ENCODE assay signal across 8 cellular contexts in genomic region chr2:120346667-120347358, GRCh38. TPM values are rescaled to one million over a fixed set of nuclear protein-coding genes. Genes with fewer than 3 reads are reported as not detected.
DNase-seq lines count a peak whose midpoint lies in the region; ATAC-seq and TF ChIP-seq lines count a peak whose summit lies in the region.

No MANE protein-coding gene starts in this region.

- H3K4me1 ChIP-seq in stomach smooth muscle (ENCODE audit: control insufficient read depth, insufficient read depth, low read length) = peaks cover 36% of the 10 kb centered on the region

- CTCF ChIA-PET in Calu3 (lab: Charles Lee) = interaction anchor here (0.5 to 1.0 kb wide), 3 partner anchors 206 to 668 kb away, joined by 4 to 10 read pairs (median 6); partner anchors contain the start of gene TMEM177

- H3K27ac ChIP-seq in brain microvascular endothelial cell (no peak overlapping the region), stomach smooth muscle (ENCODE audit: low read length) (no peak overlapping the region)

- peaks cover 62% of the 10 kb centered on the region for H3K27me3 Mint-ChIP-seq in Calu3 (ENCODE audit: unreplicated experiment)

- H3K9me3 Mint-ChIP-seq in Calu3 (ENCODE audit: low read depth, unreplicated experiment) = no peaks in the 10 kb centered on the region

- H3K9me3 ChIP-seq in stomach smooth muscle (ENCODE audit: control insufficient read depth in 2 of 2, low read length in 2 of 2) = no peaks in the 10 kb centered on the region

- TF ChIP-seq CTCF in Calu3 (IDR thresholded peaks at IDR 0.05; ENCODE audit: unreplicated experiment) (no peak), brain microvascular endothelial cell (IDR thresholded peaks at IDR 0.05; ENCODE audit: low read depth, low read length, missing control alignments) (no peak)

- in situ Hi-C loops in brain microvascular endothelial cell (cut with HindIII; ENCODE audit: low pct_ligation_motif_present, low sequenced_read_pairs) = no loop called here

- peaks cover 9% of the 10 kb centered on the region for H3K36me3 Mint-ChIP-seq in Calu3 (ENCODE audit: insufficient read depth, unreplicated experiment)

- DNase-seq in Calu3 (no peak), NCI-H2227 (lab: John Stamatoyannopoulos, UW; ENCODE audit: unreplicated experiment) (peak; percentile 47), brain microvascular endothelial cell (peak; percentile 28), kidney glomerular epithelial cell (lab: John Stamatoyannopoulos, UW) (peak; percentile 14), left colon (no peak)
- no peak for DNase-seq in central memory CD4-positive, alpha-beta T cell

- no peak overlapping the region for H3K27ac Mint-ChIP-seq in Calu3 (ENCODE audit: unreplicated experiment)

- ATAC-seq in left colon (no peak), HG03432 (IDR thresholded peaks at IDR 0.05; ENCODE audit: unreplicated experiment) (no peak)

- intact Hi-C loops in Calu3 (cut with micrococcal nuclease; ENCODE audit: unreplicated experiment) (no loop called here), left colon (cut with DNase I, micrococcal nuclease) (no loop called here)

- H3K27me3 ChIP-seq in brain microvascular endothelial cell (replicated peaks) (peaks cover 71% of the 10 kb centered on the region), stomach smooth muscle (ENCODE audit: control insufficient read depth in 1 of 2, insufficient read depth in 2 of 2, low read length in 2 of 2) (peaks cover 37 to 65% of the 10 kb centered on the region in 2 donors)

- H3K36me3 ChIP-seq in brain microvascular endothelial cell (replicated peaks) = no peaks in the 10 kb centered on the region
- H3K36me3 ChIP-seq in stomach smooth muscle (ENCODE audit: control insufficient read depth in 2 of 2, insufficient read depth in 2 of 2, low read length in 2 of 2) = no peaks in the 10 kb centered on the region

- BruUV-seq in Calu3 (replicated peaks; lab: Mats Ljungman, UMichigan) = no TSS peak

- H3K4me1 Mint-ChIP-seq in Calu3 (ENCODE audit: low read depth, unreplicated experiment) = peaks cover 7% of the 10 kb centered on the region

- H3K9ac ChIP-seq in stomach smooth muscle (ENCODE audit: low read length in 2 of 2) = no peak overlapping the region

- H3K4me3 ChIP-seq in brain microvascular endothelial cell (ENCODE audit: low read depth, low read length) = peak overlapping the region; percentile 5
- peak overlapping the region; percentile 4 to 55 for H3K4me3 ChIP-seq in stomach smooth muscle (ENCODE audit: low read length in 2 of 2)

- peak overlapping the region; percentile 29 for H3K4me3 Mint-ChIP-seq in Calu3 (ENCODE audit: low read depth, unreplicated experiment)

RNA-seq across cellular contexts. Expression of gene INHBB, which starts 0.9 kb away (rescaled TPM):
- total RNA-seq in Calu3 (2022) (not detected in 2 replicates), left colon (under 1 TPM; 0.47 to 0.98 TPM)

Comparison
In these comparisons a context has a peak if more than half of its experiments do, and no peak if none do; other contexts are left out.
1. DNase-seq: peak in NCI-H2227 (single experiment), brain microvascular endothelial cell (single experiment) and kidney glomerular epithelial cell (single experiment); none in Calu3 (single experiment), left colon (0 of 2) and central memory CD4-positive, alpha-beta T cell (single experiment).